9 cellular contexts compared by ENCODE assay signal in genomic region chr18:9404565-9405060, GRCh38.
A peak's percentile ranks its signal among the peaks of the same experiment; 100 is the strongest.
DNase-seq lines count a peak whose midpoint lies in the region; ATAC-seq and TF ChIP-seq lines count a peak whose summit lies in the region.
"Had no signal": no experiment of that assay in that cellular context is flagged by ENCODE, and none has a peak within 500 bp of the region (broad histone marks: within the 10 kb centered on the region; RNA-seq: fewer than 3 reads in every experiment).

No MANE protein-coding gene starts in this region.

- H3K36me3 ChIP-seq in brain microvascular endothelial cell (replicated peaks), result no peaks in the 10 kb centered on the region

- DNase-seq in brain microvascular endothelial cell (no peak), pulmonary artery endothelial cell (ENCODE audit: low read depth, low spot score) (peak; percentile 92), DMS53 (lab: John Stamatoyannopoulos, UW) (no peak), hypothalamus (lab: John Stamatoyannopoulos, UW) (no peak), NCI-H2029 treated with DMSO at 0.1 percent for 48 hours (lab: John Stamatoyannopoulos, UW) (no peak)
- DNase-seq: NCI-H1105 treated with DMSO at 0.1 percent for 48 hours had no signal

- H3K27me3 ChIP-seq in brain microvascular endothelial cell (replicated peaks), result no peaks in the 10 kb centered on the region

- no peak for TF ChIP-seq POLR2A in GM18505 (IDR thresholded peaks at IDR 0.05; ENCODE audit: borderline replicate concordance, extremely low read depth, insufficient read depth, insufficient read length)

- ATAC-seq in GM18505 (IDR thresholded peaks at IDR 0.05; ENCODE audit: unreplicated experiment) (peak; percentile 59), HG03159 (IDR thresholded peaks at IDR 0.05; ENCODE audit: unreplicated experiment) (peak; percentile 46), HG02870 (IDR thresholded peaks at IDR 0.05; ENCODE audit: unreplicated experiment) (no peak)

- TF ChIP-seq CTCF in brain microvascular endothelial cell (IDR thresholded peaks at IDR 0.05; ENCODE audit: low read depth, low read length, missing control alignments), result no peak

- in situ Hi-C loops in brain microvascular endothelial cell (cut with HindIII; ENCODE audit: low pct_ligation_motif_present, low sequenced_read_pairs), result no loop called here

- H3K4me3 ChIP-seq in brain microvascular endothelial cell (ENCODE audit: low read depth, low read length), result no peak overlapping the region

- H3K27ac ChIP-seq in brain microvascular endothelial cell, result peak overlapping the region; percentile 62
